ENCODE assay signal across 9 cellular contexts in genomic region chr16:67055712-67056487, GRCh38. TPM values are rescaled to one million over a fixed set of nuclear protein-coding genes. Genes with fewer than 3 reads are reported as not detected.
DNase-seq lines count a peak whose midpoint lies in the region; FAIRE-seq and TF ChIP-seq lines count a peak whose summit lies in the region.
"Had no signal": no experiment of that assay in that cellular context is flagged by ENCODE, and none has a peak within 500 bp of the region (broad histone marks: within the 10 kb centered on the region; RNA-seq: fewer than 3 reads in every experiment).

No MANE protein-coding gene starts in this region.

- peak; percentile 81 for DNase-seq in AG04450 (ENCODE audit: low read depth, low spot score)
- DNase-seq in GM20000 (ENCODE audit: low spot score), result peak; percentile 23
- peak; percentile 60 for DNase-seq in SW480 (ENCODE audit: low spot score)
- DNase-seq in fibroblast of villous mesenchyme (ENCODE audit: low read depth), result peak; percentile 94
- no peak for DNase-seq in NCI-H2227 (lab: John Stamatoyannopoulos, UW; ENCODE audit: unreplicated experiment)
- no peak for DNase-seq in NCI-H2171 (lab: John Stamatoyannopoulos, UW)
- no peak for DNase-seq in MM.1S
- DNase-seq in GM19239 (ENCODE audit: insufficient read length, low spot score), result no peak

- no peaks in the 10 kb centered on the region for H3K9me2 ChIP-seq in MM.1S (replicated peaks; ENCODE audit: insufficient read depth, low read length)

- H4K20me1 ChIP-seq in MM.1S (ENCODE audit: insufficient read depth, low read length), result peaks cover 1% of the 10 kb centered on the region; the same call in 1 of the 2 replicates

- H3K27ac ChIP-seq in AG04450 (ENCODE audit: low read depth, low read length) (peak overlapping the region; percentile 52), MM.1S (ENCODE audit: low read length) (no peak overlapping the region)
- H3K27ac ChIP-seq: neutrophil had no signal

- POLR2A ChIA-PET in AG04450 (lab: Yijun Ruan, JAX), result interaction anchor here (0.7 to 1.0 kb wide), 3 partner anchors 26 to 40 kb away, joined by 3 to 5 read pairs (median 4); no protein-coding TSS in a partner anchor

- H3K79me2 ChIP-seq in MM.1S (ENCODE audit: low read length), result peaks cover 97% of the 10 kb centered on the region

- H2AFZ ChIP-seq in MM.1S (ENCODE audit: low read length), result no peak overlapping the region

- no peak overlapping the region for H3K9ac ChIP-seq in MM.1S (ENCODE audit: low read length)

- CTCF ChIA-PET in AG04450 (lab: Charles Lee), result interaction anchor here (1.1 kb wide), 1 partner anchor 38 kb away, joined by 3 read pairs; no protein-coding TSS in a partner anchor

- H3K4me2 ChIP-seq in MM.1S (ENCODE audit: low read depth, low read length), result no peak overlapping the region

- no peaks in the 10 kb centered on the region; the same call in 1 of the 2 replicates for H3K36me3 ChIP-seq in MM.1S (replicated peaks; ENCODE audit: insufficient read depth, low read length)

- H3K27me3 ChIP-seq in AG04450 (ENCODE audit: control insufficient read depth, insufficient read depth, low read length), result no peaks in the 10 kb centered on the region
- H3K27me3 ChIP-seq in MM.1S (replicated peaks; ENCODE audit: insufficient read depth, low read length), result no peaks in the 10 kb centered on the region
- H3K27me3 ChIP-seq: neutrophil had no signal

- H3K9me3 ChIP-seq in AG04450 (ENCODE audit: control insufficient read depth, insufficient read depth, low read length) (peaks cover 3% of the 10 kb centered on the region; the same call in 1 of the 2 replicates), MM.1S (replicated peaks; ENCODE audit: insufficient read depth, low read length) (no peaks in the 10 kb centered on the region)
- H3K9me3 ChIP-seq: neutrophil had no signal

- H3K4me3 ChIP-seq in AG04450 (ENCODE audit: low read depth, low read length), result no peak overlapping the region
- no peak overlapping the region for H3K4me3 ChIP-seq in fibroblast of villous mesenchyme (ENCODE audit: low read depth, low read length)
- H3K4me3 ChIP-seq in MM.1S (ENCODE audit: low read length), result no peak overlapping the region

- no peaks in the 10 kb centered on the region for H3F3A ChIP-seq in MM.1S (ENCODE audit: insufficient read depth, low read length)

- TF ChIP-seq CTCF in AG04450 (IDR thresholded peaks at IDR 0.05; ENCODE audit: low read depth, low read length), result no peak
- TF ChIP-seq CTCF in GM20000 (IDR thresholded peaks at IDR 0.05; ENCODE audit: extremely low read depth, missing control alignments), result no peak
- TF ChIP-seq CTCF in fibroblast of villous mesenchyme (IDR thresholded peaks at IDR 0.05; ENCODE audit: insufficient read depth, low read depth, low read length), result no peak
- no peak for TF ChIP-seq CTCF in MM.1S (IDR thresholded peaks at IDR 0.05; ENCODE audit: low read length)

- FAIRE-seq in GM19239 (lab: Jason Lieb, UNC), result no peak

- no peaks in the 10 kb centered on the region for H3K4me1 ChIP-seq in MM.1S (ENCODE audit: low read length)

RNA-seq across cellular contexts. Expression of gene CBFB, which starts 27.0 kb away (rescaled TPM):
- polyA plus RNA-seq in AG04450 (2011; rRNA removed), result 35.9 and 46.1 TPM in 2 replicates
- 50.0 and 63.2 TPM in 2 replicates for polyA minus RNA-seq in AG04450 (2011; rRNA and poly(A)+ RNA removed)
- 71.8 and 91.5 TPM in 2 replicates for total RNA-seq in fibroblast of villous mesenchyme

RNA-seq across cellular contexts. Expression of gene PHAF1, which starts 53.8 kb away (rescaled TPM):
- 24.6 and 26.1 TPM in 2 replicates for polyA plus RNA-seq in AG04450 (2011; rRNA removed)
- 24.2 and 31.1 TPM in 2 replicates for polyA minus RNA-seq in AG04450 (2011; rRNA and poly(A)+ RNA removed)
- total RNA-seq in fibroblast of villous mesenchyme, result 12.9 and 16.0 TPM in 2 replicates

Comparison
In these comparisons a context has a peak if more than half of its experiments do, and no peak if none do; other contexts are left out.
1. DNase-seq: peak in AG04450 (single experiment), GM20000 (single experiment), SW480 (single experiment) and fibroblast of villous mesenchyme (single experiment); none in NCI-H2227 (single experiment), NCI-H2171 (single experiment), MM.1S (single experiment) and GM19239 (single experiment).